16 cellular contexts compared by ENCODE assay signal in the genomic region with DNA sequence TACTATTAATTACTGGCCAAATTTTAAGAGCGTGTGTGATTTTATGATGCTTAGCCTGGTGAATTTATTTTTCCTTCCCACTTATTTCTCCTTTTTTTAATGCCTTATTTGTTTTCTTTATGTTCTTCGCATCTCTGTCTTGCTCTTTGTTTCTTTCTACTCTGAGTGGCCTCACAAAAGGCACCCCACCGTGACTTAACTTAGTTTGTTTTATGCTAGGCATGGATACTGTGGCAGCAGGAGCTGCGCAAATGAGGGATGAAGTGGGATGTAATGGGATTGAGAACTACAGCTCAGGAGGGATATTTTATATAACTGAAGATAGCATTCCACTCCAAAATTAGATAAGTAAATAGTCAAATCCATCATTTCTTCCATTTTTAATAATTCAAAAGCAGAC. TPM values are rescaled to one million over a fixed set of nuclear protein-coding genes. Genes with fewer than 3 reads are reported as not detected.
DNase-seq lines count a peak whose midpoint lies in the region.
"Had no signal": no experiment of that assay in that cellular context is flagged by ENCODE, and none has a peak within 500 bp of the region (broad histone marks: within the 10 kb centered on the region; RNA-seq: fewer than 3 reads in every experiment).

No MANE protein-coding gene starts in this region.

- 45% methylated on average over 3 of the region's 4 CpGs for WGBS in HUES64

- no peak overlapping the region for H3K27ac ChIP-seq in HUES64 (ENCODE audit: low read depth, low read length)
- H3K27ac ChIP-seq in CD4-positive, alpha-beta memory T cell (ENCODE audit: low read depth, low read length) = no peak overlapping the region
- H3K27ac ChIP-seq: epithelial cell of prostate, pancreas had no signal

- H3K27ac Mint-ChIP-seq in CD4-positive, alpha-beta memory T cell = no peak overlapping the region
- H3K27ac Mint-ChIP-seq: activated naive CD4-positive, alpha-beta T cell treated with anti-CD3 and anti-CD28 coated beads, Interleukin-2, amount 10 ng/mL, durations not matched to agents 7 days and 5 days had no signal

- no peaks in the 10 kb centered on the region for H3K9me3 ChIP-seq in HUES64 (ENCODE audit: insufficient read depth, low read depth, low read length)
- H3K9me3 ChIP-seq in iPS-15b (ENCODE audit: control insufficient read depth, insufficient read depth, low read length) = no peaks in the 10 kb centered on the region
- no peaks in the 10 kb centered on the region for H3K9me3 ChIP-seq in CD4-positive, alpha-beta memory T cell (ENCODE audit: control insufficient read depth in 1 of 2, low read length in 2 of 2)
- H3K9me3 ChIP-seq: pancreas had no signal

- H3K36me3 ChIP-seq in HUES64 (ENCODE audit: insufficient read depth, low read length) (no peaks in the 10 kb centered on the region), iPS-15b (ENCODE audit: control insufficient read depth, insufficient read depth, low read length) (no peaks in the 10 kb centered on the region)
- no peaks in the 10 kb centered on the region for H3K36me3 ChIP-seq in CD4-positive, alpha-beta memory T cell (ENCODE audit: insufficient read depth, low read length)
- H3K36me3 ChIP-seq: pancreas had no signal

- POLR2A ChIA-PET in CD4-positive, alpha-beta memory T cell (lab: Charles Lee; ENCODE audit: partially characterized antibody) = no interaction called here

- H3K27me3 ChIP-seq in HUES64 (ENCODE audit: insufficient read depth, low read length) (peaks cover 12% of the 10 kb centered on the region; the same call in 1 of the 2 replicates), iPS-15b (ENCODE audit: control insufficient read depth, insufficient read depth, low read length) (peaks cover 7% of the 10 kb centered on the region)
- peaks cover 6% of the 10 kb centered on the region for H3K27me3 ChIP-seq in CD4-positive, alpha-beta memory T cell (ENCODE audit: insufficient read depth, low read length)

- DNase-seq in COLO668 (lab: John Stamatoyannopoulos, UW; ENCODE audit: unreplicated experiment) (peak; percentile 10), NCI-H748 treated with DMSO at 0.1 percent for 48 hours (lab: John Stamatoyannopoulos, UW) (peak; percentile 54), occipital lobe (lab: John Stamatoyannopoulos, UW) (no peak), superior temporal gyrus (ENCODE audit: extremely low spot score) (no peak)
- no peak for DNase-seq in CD4-positive, alpha-beta memory T cell
- no peak for DNase-seq in stimulated activated CD4-positive, alpha-beta T cell treated with anti-CD3 and anti-CD28 coated beads, Interleukin-1b, Interleukin-23, amount 100 ng/mL, for 48 hours
- DNase-seq: activated CD4-positive, alpha-beta T cell treated with anti-CD3 and anti-CD28 coated beads, Interleukin-2, amount 50 U/mL, for 1 hour; activated naive CD4-positive, alpha-beta T cell treated with anti-CD3 and anti-CD28 coated beads, Interleukin-2, amount 10 ng/mL, durations not matched to agents 7 days and 5 days; activated T-cell treated with anti-CD3 and anti-CD28 coated beads for 4 hours; foreskin melanocyte; NCI-H1930; pancreas; SW 1271 had no signal

- peaks cover 0 to 22% (median 5%) of the 10 kb centered on the region in 8 donors for H3K9me3 Mint-ChIP-seq in CD4-positive, alpha-beta memory T cell
- H3K9me3 Mint-ChIP-seq: activated naive CD4-positive, alpha-beta T cell treated with anti-CD3 and anti-CD28 coated beads, Interleukin-2, amount 10 ng/mL, durations not matched to agents 7 days and 5 days had no signal

- CTCF ChIA-PET in CD4-positive, alpha-beta memory T cell (lab: Charles Lee; ENCODE audit: partially characterized antibody) = no interaction called here

- H3K4me3 Mint-ChIP-seq in CD4-positive, alpha-beta memory T cell = peak overlapping the region in 2 of 8 donors; percentile 21 to 52
- H3K4me3 Mint-ChIP-seq: activated naive CD4-positive, alpha-beta T cell treated with anti-CD3 and anti-CD28 coated beads, Interleukin-2, amount 10 ng/mL, durations not matched to agents 7 days and 5 days had no signal

- peaks cover 38% of the 10 kb centered on the region for H3K4me1 ChIP-seq in HUES64 (ENCODE audit: insufficient read depth, low read length)
- peaks cover 18% of the 10 kb centered on the region for H3K4me1 ChIP-seq in iPS-15b (ENCODE audit: control insufficient read depth, insufficient read depth, low read length)
- no peaks in the 10 kb centered on the region for H3K4me1 ChIP-seq in CD4-positive, alpha-beta memory T cell (ENCODE audit: insufficient read depth, low read length)
- H3K4me1 ChIP-seq: pancreas had no signal

- intact Hi-C loops in CD4-positive, alpha-beta memory T cell (cut with micrococcal nuclease) = no loop called here

- peaks cover 23 to 27% of the 10 kb centered on the region in 2 donors for H3K27me3 Mint-ChIP-seq in CD4-positive, alpha-beta memory T cell

- H3K4me3 ChIP-seq in HUES64 (ENCODE audit: low read length) (peak overlapping the region; percentile 90), iPS-15b (ENCODE audit: low read depth, low read length) (peak overlapping the region; percentile 81)
- H3K4me3 ChIP-seq in CD4-positive, alpha-beta memory T cell (ENCODE audit: low read length in 2 of 2) = no peak overlapping the region

- H3K4me1 Mint-ChIP-seq in CD4-positive, alpha-beta memory T cell = peaks cover 0 to 11% (median 2%) of the 10 kb centered on the region in 4 donors

- no peak overlapping the region for H3K9ac ChIP-seq in HUES64 (ENCODE audit: low read depth, low read length)
- no peak overlapping the region for H3K9ac ChIP-seq in iPS-15b (ENCODE audit: low read depth, low read length)

- H3K36me3 Mint-ChIP-seq in CD4-positive, alpha-beta memory T cell = no peaks in the 10 kb centered on the region
- H3K36me3 Mint-ChIP-seq: activated naive CD4-positive, alpha-beta T cell treated with anti-CD3 and anti-CD28 coated beads, Interleukin-2, amount 10 ng/mL, durations not matched to agents 7 days and 5 days had no signal

RNA-seq across cellular contexts. Expression of a gene that starts 1.6 kb away (rescaled TPM):
- 9.9 TPM for polyA plus RNA-seq in HUES64 (2013, experiment 1 of 2)
- polyA plus RNA-seq in HUES64 (2013, experiment 2 of 2) = 9.6 TPM
- total RNA-seq in occipital lobe = 149 TPM
- not detected for total RNA-seq in CD4-positive, alpha-beta memory T cell
- not detected for polyA plus RNA-seq in CD4-positive, alpha-beta memory T cell

Comparison
In these comparisons a context has a peak if more than half of its experiments do, and no peak if none do; other contexts are left out.
1. DNase-seq: peak in COLO668 (single experiment) and NCI-H748 treated with DMSO at 0.1 percent for 48 hours (single experiment); none in occipital lobe (single experiment), CD4-positive, alpha-beta memory T cell (0 of 5), superior temporal gyrus (single experiment) and stimulated activated CD4-positive, alpha-beta T cell treated with anti-CD3 and anti-CD28 coated beads, Interleukin-1b, Interleukin-23, amount 100 ng/mL, for 48 hours (single experiment).
2. H3K4me3 ChIP-seq: peak in HUES64 (single experiment) and iPS-15b (single experiment); none in CD4-positive, alpha-beta memory T cell (0 of 2).
3. RNA of a gene that starts 1.6 kb away (total RNA-seq): 149 TPM in occipital lobe (single experiment); not detected in CD4-positive, alpha-beta memory T cell; every median in the first group is over 100 times any median in the second.